Comparison of ENCODE assay signal across 13 cellular contexts in genomic region chr7:92421676-92422435, GRCh38. TPM values are rescaled to one million over a fixed set of nuclear protein-coding genes. Genes with fewer than 3 reads are reported as not detected.
DNase-seq lines count a peak whose midpoint lies in the region; TF ChIP-seq lines count a peak whose summit lies in the region.
"Had no signal": no experiment of that assay in that cellular context is flagged by ENCODE, and none has a peak within 500 bp of the region (broad histone marks: within the 10 kb centered on the region; RNA-seq: fewer than 3 reads in every experiment).

No MANE protein-coding gene starts in this region.

- TF ChIP-seq CTCF in fibroblast of pulmonary artery (IDR thresholded peaks at IDR 0.05; ENCODE audit: low read length, missing control alignments): no peak

- H3K4me1 Mint-ChIP-seq in activated T-cell treated with anti-CD3 and anti-CD28 coated beads, Interleukin-2, amount 50 U/mL, for 24 hours (ENCODE audit: low read depth): peaks cover 15% of the 10 kb centered on the region

- H3K9me3 Mint-ChIP-seq in activated T-cell treated with anti-CD3 and anti-CD28 coated beads, Interleukin-2, amount 50 U/mL, for 24 hours: no peaks in the 10 kb centered on the region
- H3K9me3 Mint-ChIP-seq: CD4-positive, CD25-positive, alpha-beta regulatory T cell; stimulated activated naive CD8-positive, alpha-beta T cell treated with anti-CD3 and anti-CD28 coated beads, Interleukin-15, Interleukin-2, amounts not matched to agents 100 ng/mL and 50 ng/mL, for 24 hours had no signal

- no peak overlapping the region for H3K4me3 Mint-ChIP-seq in activated T-cell treated with anti-CD3 and anti-CD28 coated beads, Interleukin-2, amount 50 U/mL, for 24 hours
- H3K4me3 Mint-ChIP-seq: stimulated activated naive CD8-positive, alpha-beta T cell treated with anti-CD3 and anti-CD28 coated beads, Interleukin-15, Interleukin-2, amounts not matched to agents 100 ng/mL and 50 ng/mL, for 24 hours had no signal

- H3K27ac Mint-ChIP-seq in activated T-cell treated with anti-CD3 and anti-CD28 coated beads, Interleukin-2, amount 50 U/mL, for 24 hours: no peak overlapping the region
- H3K27ac Mint-ChIP-seq: stimulated activated naive CD8-positive, alpha-beta T cell treated with anti-CD3 and anti-CD28 coated beads, Interleukin-15, Interleukin-2, amounts not matched to agents 100 ng/mL and 50 ng/mL, for 24 hours had no signal

- DNase-seq in DMS153 (lab: John Stamatoyannopoulos, UW) (peak; percentile 85), NAMALWA (ENCODE audit: low spot score) (peak; percentile 49), NCI-H82 treated with DMSO at 0.1 percent for 48 hours (lab: John Stamatoyannopoulos, UW; ENCODE audit: unreplicated experiment) (peak; percentile 28), fibroblast of pulmonary artery (ENCODE audit: low read depth) (peak; percentile 17), posterior vena cava (ENCODE audit: low spot score) (no peak), cardiac septum (ENCODE audit: low spot score) (no peak)
- DNase-seq in activated T-cell treated with anti-CD3 and anti-CD28 coated beads, Interleukin-2, amount 50 U/mL, for 24 hours: no peak
- no peak for DNase-seq in stimulated activated CD4-positive, alpha-beta T cell treated with anti-CD3 and anti-CD28 coated beads, Interleukin-2, amount 100 ng/mL, for 48 hours
- DNase-seq: activated T-cell treated with anti-CD3 and anti-CD28 coated beads, Interleukin-2, amount 50 U/mL, for 1 hour; CD4-positive, CD25-positive, alpha-beta regulatory T cell; NCI-H526 had no signal

- H3K27me3 Mint-ChIP-seq in activated T-cell treated with anti-CD3 and anti-CD28 coated beads, Interleukin-2, amount 50 U/mL, for 24 hours: peaks cover 28% of the 10 kb centered on the region

- H3K36me3 Mint-ChIP-seq in activated T-cell treated with anti-CD3 and anti-CD28 coated beads, Interleukin-2, amount 50 U/mL, for 24 hours (ENCODE audit: low read depth): no peaks in the 10 kb centered on the region
- H3K36me3 Mint-ChIP-seq: CD4-positive, CD25-positive, alpha-beta regulatory T cell had no signal

- intact Hi-C loops in posterior vena cava (cut with DNase I) (no loop called here), cardiac septum (cut with DNase I) (no loop called here)

- no peak overlapping the region for H3K4me3 ChIP-seq in fibroblast of pulmonary artery (replicated peaks; ENCODE audit: low read depth, low read length)

RNA-seq across cellular contexts. Expression of gene GATAD1, which starts 25.4 kb away (rescaled TPM):
- 10 to 100 TPM; 26.2 to 29.6 TPM for total RNA-seq in posterior vena cava
- 16.7 TPM for total RNA-seq in cardiac septum

RNA-seq across cellular contexts. Expression of gene ERVW-1, which starts 55.9 kb away (rescaled TPM):
- total RNA-seq in posterior vena cava: not detected
- total RNA-seq in cardiac septum: not detected
- total RNA-seq: CD4-positive, CD25-positive, alpha-beta regulatory T cell; esophagus mucosa had no signal

Comparison
In these comparisons a context has a peak if more than half of its experiments do, and no peak if none do; other contexts are left out.
1. DNase-seq: peak in DMS153 (single experiment), NAMALWA (single experiment), NCI-H82 treated with DMSO at 0.1 percent for 48 hours (single experiment) and fibroblast of pulmonary artery (single experiment); none in posterior vena cava (single experiment), cardiac septum (single experiment), activated T-cell treated with anti-CD3 and anti-CD28 coated beads, Interleukin-2, amount 50 U/mL, for 24 hours (single experiment) and stimulated activated CD4-positive, alpha-beta T cell treated with anti-CD3 and anti-CD28 coated beads, Interleukin-2, amount 100 ng/mL, for 48 hours (0 of 2).